Comparison of ENCODE assay signal across 18 cellular contexts in the genomic region with DNA sequence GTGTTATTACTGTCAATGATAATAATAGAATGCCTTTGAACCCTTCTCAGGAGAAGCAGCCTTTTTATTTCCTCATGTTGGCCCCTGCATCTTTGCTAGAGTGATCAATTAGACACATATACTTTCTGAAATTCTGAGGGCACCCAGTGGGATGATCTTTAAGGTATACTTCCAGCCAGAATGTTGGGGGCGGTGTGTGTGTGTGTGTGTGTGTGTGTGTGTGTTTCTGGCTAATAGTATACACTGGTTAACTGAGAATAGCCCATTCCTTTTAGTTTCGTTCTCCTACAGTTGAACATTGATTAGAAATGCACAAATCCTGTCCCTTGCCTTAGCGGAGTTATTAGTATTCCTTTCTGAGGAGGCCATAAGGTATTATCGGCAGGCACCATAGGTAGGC. TPM values are rescaled to one million over a fixed set of nuclear protein-coding genes. Genes with fewer than 3 reads are reported as not detected.
DNase-seq lines count a peak whose midpoint lies in the region; ATAC-seq, FAIRE-seq and TF ChIP-seq lines count a peak whose summit lies in the region.
"Had no signal": no experiment of that assay in that cellular context is flagged by ENCODE, and none has a peak within 500 bp of the region (broad histone marks: within the 10 kb centered on the region; RNA-seq: fewer than 3 reads in every experiment).

No MANE protein-coding gene starts in this region.

- H3K36me3 ChIP-seq in HEK293 (ENCODE audit: control insufficient read depth in 2 of 2, insufficient read depth in 1 of 2, low read length in 2 of 2): no peaks in the 10 kb centered on the region

- CTCF ChIA-PET in CD4-positive, alpha-beta T cell (lab: Charles Lee): no interaction called here
- CTCF ChIA-PET in HEK293 (lab: Yijun Ruan, JAX): interaction anchor here (1.1 to 1.2 kb wide), 2 partner anchors 16 to 26 kb away, joined by 3 read pairs; no protein-coding TSS in a partner anchor

- H3K27ac Mint-ChIP-seq in CD4-positive, alpha-beta T cell: peak overlapping the region; percentile 64
- peak overlapping the region; percentile 1 for H3K27ac Mint-ChIP-seq in glutamatergic neuron (ENCODE audit: unreplicated experiment)
- H3K27ac Mint-ChIP-seq in stimulated activated memory B cell treated with anti-CD40 and anti-IgM and Interleukin-4, amounts not matched to agents 10 μg/mL and 1 μg/mL and 100 μg/mL, for 72 hours: peak overlapping the region; percentile 92
- H3K27ac Mint-ChIP-seq: B cell, HFFc6 had no signal

- peaks cover 8% of the 10 kb centered on the region for H3K36me3 Mint-ChIP-seq in CD4-positive, alpha-beta T cell (ENCODE audit: low read depth)
- H3K36me3 Mint-ChIP-seq in glutamatergic neuron (ENCODE audit: unreplicated experiment): no peaks in the 10 kb centered on the region
- H3K36me3 Mint-ChIP-seq in stimulated activated memory B cell treated with anti-CD40 and anti-IgM and Interleukin-4, amounts not matched to agents 10 μg/mL and 1 μg/mL and 100 μg/mL, for 72 hours: no peaks in the 10 kb centered on the region

- no peaks in the 10 kb centered on the region for H3K27me3 ChIP-seq in CD4-positive, alpha-beta T cell (ENCODE audit: control insufficient read depth, insufficient read depth, low read length)

- no peaks in the 10 kb centered on the region for H3K9me3 Mint-ChIP-seq in CD4-positive, alpha-beta T cell
- H3K9me3 Mint-ChIP-seq in glutamatergic neuron (ENCODE audit: unreplicated experiment): peaks cover 9% of the 10 kb centered on the region
- no peaks in the 10 kb centered on the region for H3K9me3 Mint-ChIP-seq in stimulated activated memory B cell treated with anti-CD40 and anti-IgM and Interleukin-4, amounts not matched to agents 10 μg/mL and 1 μg/mL and 100 μg/mL, for 72 hours
- H3K9me3 Mint-ChIP-seq: HFFc6 had no signal

- no peak for FAIRE-seq in GM12892 (lab: Jason Lieb, UNC)
- FAIRE-seq: HTR-8/SVneo, K562 had no signal

- H3K4me3 Mint-ChIP-seq in CD4-positive, alpha-beta T cell: no peak overlapping the region
- H3K4me3 Mint-ChIP-seq in glutamatergic neuron (ENCODE audit: unreplicated experiment): no peak overlapping the region
- H3K4me3 Mint-ChIP-seq in stimulated activated memory B cell treated with anti-CD40 and anti-IgM and Interleukin-4, amounts not matched to agents 10 μg/mL and 1 μg/mL and 100 μg/mL, for 72 hours: no peak overlapping the region
- H3K4me3 Mint-ChIP-seq: B cell, HFFc6 had no signal

- peaks cover 48% of the 10 kb centered on the region for H3K4me1 Mint-ChIP-seq in CD4-positive, alpha-beta T cell (ENCODE audit: low read depth)
- H3K4me1 Mint-ChIP-seq in glutamatergic neuron (ENCODE audit: low read depth, unreplicated experiment): peaks cover 41% of the 10 kb centered on the region
- H3K4me1 Mint-ChIP-seq in stimulated activated memory B cell treated with anti-CD40 and anti-IgM and Interleukin-4, amounts not matched to agents 10 μg/mL and 1 μg/mL and 100 μg/mL, for 72 hours: peaks cover 83% of the 10 kb centered on the region

- no peaks in the 10 kb centered on the region for H3K27me3 Mint-ChIP-seq in CD4-positive, alpha-beta T cell
- peaks cover 16% of the 10 kb centered on the region for H3K27me3 Mint-ChIP-seq in glutamatergic neuron (ENCODE audit: unreplicated experiment)
- no peaks in the 10 kb centered on the region for H3K27me3 Mint-ChIP-seq in stimulated activated memory B cell treated with anti-CD40 and anti-IgM and Interleukin-4, amounts not matched to agents 10 μg/mL and 1 μg/mL and 100 μg/mL, for 72 hours
- H3K27me3 Mint-ChIP-seq: B cell had no signal

- no peaks in the 10 kb centered on the region for H3K4me1 ChIP-seq in HEK293 (ENCODE audit: control insufficient read depth, insufficient read depth, low read length)

- H3K27ac ChIP-seq in CD4-positive, alpha-beta T cell (ENCODE audit: low read depth, low read length): no peak overlapping the region
- no peak overlapping the region for H3K27ac ChIP-seq in HEK293 (ENCODE audit: extremely low read depth, low read depth, low read length)
- H3K27ac ChIP-seq: GM23248 had no signal

- no peaks in the 10 kb centered on the region for H3K9me3 ChIP-seq in CD4-positive, alpha-beta T cell (ENCODE audit: control insufficient read depth, low read length)
- H3K9me3 ChIP-seq in HEK293 (ENCODE audit: control insufficient read depth, insufficient read depth, low read depth, low read length): no peaks in the 10 kb centered on the region

- POLR2A ChIA-PET in CD4-positive, alpha-beta T cell (lab: Charles Lee): interaction anchor here (0.9 kb wide), 1 partner anchor 24 kb away, joined by 3 read pairs; no protein-coding TSS in a partner anchor
- POLR2A ChIA-PET in HEK293 (lab: Yijun Ruan, JAX): no interaction called here

- DNase-seq in CD4-positive, alpha-beta T cell: no peak
- DNase-seq in glutamatergic neuron: no peak
- no peak for DNase-seq in GM20000 (ENCODE audit: low spot score)
- no peak for DNase-seq in GM12892 (ENCODE audit: insufficient read length)
- no peak for DNase-seq in stimulated activated naive CD4-positive, alpha-beta T cell treated with Interleukin-2 at 50 U/mL for 16 hours (lab: John Stamatoyannopoulos, UW)
- DNase-seq: C1 segment of cervical spinal cord, DMS153, DMS79 treated with DMSO at 0.1 percent for 48 hours, GF-D8, GM23248, HCEC 1CT, HFFc6, IMR-90 had no signal

- no peak overlapping the region for H3K4me3 ChIP-seq in HEK293 (ENCODE audit: low read depth, low read length)
- H3K4me3 ChIP-seq: GM23248, K562 had no signal

- ATAC-seq in CD4-positive, alpha-beta T cell (ENCODE audit: poor library complexity): no peak
- no peak for ATAC-seq in stimulated activated memory B cell treated with anti-CD40 and anti-IgM and Interleukin-4, amounts not matched to agents 10 μg/mL and 1 μg/mL and 100 μg/mL, for 72 hours
- ATAC-seq: K562 had no signal

- intact Hi-C loops in CD4-positive, alpha-beta T cell (cut with DNase I, micrococcal nuclease): no loop called here

- no peak for TF ChIP-seq CTCF in CD4-positive, alpha-beta T cell (IDR thresholded peaks at IDR 0.05)
- TF ChIP-seq CTCF in HEK293 (tag by site-specific recombination; IDR thresholded peaks at IDR 0.05) (no peak), glutamatergic neuron (IDR thresholded peaks at IDR 0.05; ENCODE audit: partially characterized antibody, unreplicated experiment) (no peak), GM20000 (IDR thresholded peaks at IDR 0.05; ENCODE audit: extremely low read depth, missing control alignments) (no peak)

- TF ChIP-seq POLR2A in GM12892 (IDR thresholded peaks at IDR 0.05; ENCODE audit: low read depth, low read length): no peak

TF ChIP-seq in HEK293, 187 proteins besides CTCF, POLR2A, EP300 and RAD21:
- TF ChIP-seq ZNF433 (tag by site-specific recombination; IDR thresholded peaks at IDR 0.05; ENCODE audit: low read depth): no peak
- TF ChIP-seq ZNF830 (tag by site-specific recombination; IDR thresholded peaks at IDR 0.05; ENCODE audit: low read depth): no peak
- peak; percentile 55 for TF ChIP-seq ZFHX2 (tag by site-specific recombination; conservative IDR thresholded peaks at IDR 0.05)
- peak; percentile 39; the same call in 1 of the 2 replicates for TF ChIP-seq EGR2 (tag by site-specific recombination; IDR thresholded peaks at IDR 0.05; ENCODE audit: low read depth)

RNA-seq across cellular contexts. Expression of gene CCDC167, which starts 41.7 kb away (rescaled TPM):
- 1 to 10 TPM; 7.3 to 8.0 TPM for total RNA-seq in CD4-positive, alpha-beta T cell
- total RNA-seq in glutamatergic neuron (ENCODE audit: unreplicated experiment): 58.4 TPM
- 128 TPM for polyA plus RNA-seq in GM12892 (2012; ENCODE audit: missing spikeins)

Comparison
In these comparisons a context has a peak if more than half of its experiments do, and no peak if none do; other contexts are left out.
1. H3K27ac Mint-ChIP-seq: peak in every context shown above with its lines; median percentile 92 in stimulated activated memory B cell treated with anti-CD40 and anti-IgM and Interleukin-4, amounts not matched to agents 10 μg/mL and 1 μg/mL and 100 μg/mL, for 72 hours; 64 in CD4-positive, alpha-beta T cell; 1 in glutamatergic neuron.